Comparison of ENCODE assay signal across 1 cellular context in the genomic region with DNA sequence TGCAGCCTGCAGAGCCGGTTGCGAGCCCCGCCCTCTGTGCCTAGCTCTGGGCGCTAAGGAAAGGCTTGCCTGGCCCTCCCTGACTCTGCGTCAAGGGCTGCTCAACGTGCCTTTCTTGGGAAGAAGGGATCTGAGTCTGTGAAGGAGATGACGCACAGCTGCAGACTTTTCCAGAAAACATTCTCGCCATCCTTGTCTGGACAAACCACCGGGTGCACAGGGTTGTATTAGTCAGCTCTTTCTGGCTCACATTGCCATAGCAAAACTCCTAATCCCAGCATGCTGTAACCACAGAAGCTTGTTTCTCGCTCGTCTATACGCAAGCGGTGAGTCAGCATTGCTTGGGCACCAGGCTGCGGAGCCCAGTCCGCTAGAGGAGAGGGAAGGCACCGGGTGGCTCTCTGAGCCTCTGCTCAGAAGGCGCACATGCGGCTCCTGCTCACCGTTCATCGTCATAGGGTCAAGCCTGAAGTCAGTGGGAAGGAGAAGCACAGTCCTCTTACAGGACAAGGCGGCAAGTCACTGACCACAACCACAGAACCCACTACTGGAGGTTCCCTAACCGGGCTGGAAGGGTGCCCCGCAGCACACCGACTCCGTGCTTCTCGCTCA.
A peak's percentile ranks its signal among the peaks of the same experiment; 100 is the strongest.
TF ChIP-seq lines count a peak whose summit lies in the region.

No MANE protein-coding gene starts in this region.

TF ChIP-seq in H1, 55 proteins besides CTCF, POLR2A, EP300 and RAD21:
- no peak for TF ChIP-seq EGR1 (IDR thresholded peaks at IDR 0.05; ENCODE audit: borderline replicate concordance, low read depth, low read length)
- TF ChIP-seq MAFK (IDR thresholded peaks at IDR 0.05; ENCODE audit: low read depth, low read length): peak; percentile 44; the same call in 1 of the 2 replicates
- peak; percentile 76 for TF ChIP-seq BACH1 (IDR thresholded peaks at IDR 0.05; ENCODE audit: low read length)
- no peak for TF ChIP-seq NANOG (IDR thresholded peaks at IDR 0.05; ENCODE audit: insufficient read depth, low read depth, low read length, poor library complexity, severe bottlenecking)
- TF ChIP-seq SP1 (IDR thresholded peaks at IDR 0.05; ENCODE audit: low read depth, low read length): no peak
- TF ChIP-seq KDM5A (IDR thresholded peaks at IDR 0.05; ENCODE audit: low read length): no peak
- TF ChIP-seq EZH2 (IDR thresholded peaks at IDR 0.05; ENCODE audit: low read depth, low read length, severe bottlenecking): no peak
- no peak for TF ChIP-seq RBBP5 (IDR thresholded peaks at IDR 0.05; ENCODE audit: borderline replicate concordance, low read depth, low read length)
- TF ChIP-seq, protein P1, sequence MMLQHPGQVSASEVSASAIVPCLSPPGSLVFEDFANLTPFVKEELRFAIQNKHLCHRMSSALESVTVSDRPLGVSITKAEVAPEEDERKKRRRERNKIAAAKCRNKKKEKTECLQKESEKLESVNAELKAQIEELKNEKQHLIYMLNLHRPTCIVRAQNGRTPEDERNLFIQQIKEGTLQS (IDR thresholded peaks at IDR 0.05; ENCODE audit: insufficient read depth, low read depth, low read length): no peak
